13 cellular contexts compared by ENCODE assay signal in the genomic region with DNA sequence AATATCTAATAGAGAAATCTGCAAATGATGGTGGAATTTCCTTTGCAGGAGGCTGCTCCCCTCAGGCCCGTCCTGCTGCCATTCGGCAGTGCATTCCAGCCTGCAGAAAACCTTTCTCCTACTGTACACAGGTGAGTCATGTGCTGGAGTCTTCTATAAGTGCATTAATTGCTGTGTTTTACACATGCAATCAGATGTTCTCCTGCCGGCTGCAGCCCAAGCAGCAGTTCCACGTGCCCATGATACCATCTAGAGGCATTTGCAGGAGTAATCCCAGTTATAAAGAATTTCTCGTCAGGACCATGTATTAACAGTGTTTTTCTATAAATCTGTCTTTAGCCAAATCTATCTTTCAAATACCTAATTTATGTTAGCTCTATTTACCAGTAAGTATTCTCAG.
A peak's percentile ranks its signal among the peaks of the same experiment; 100 is the strongest.
DNase-seq lines count a peak whose midpoint lies in the region; ATAC-seq and TF ChIP-seq lines count a peak whose summit lies in the region.
"Had no signal": no experiment of that assay in that cellular context is flagged by ENCODE, and none has a peak within 500 bp of the region (broad histone marks: within the 10 kb centered on the region; RNA-seq: fewer than 3 reads in every experiment).

No MANE protein-coding gene starts in this region.

- 25 to 36% methylated on average over 5 of the region's 5 CpGs for WGBS in esophagus squamous epithelium, 2 donors

- no peaks in the 10 kb centered on the region for H3K79me2 ChIP-seq in osteoblast (ENCODE audit: insufficient read depth, low read length)

- peaks cover 0 to 6% (median 0%) of the 10 kb centered on the region in 3 donors for H3K4me1 ChIP-seq in esophagus squamous epithelium
- no peaks in the 10 kb centered on the region for H3K4me1 ChIP-seq in osteoblast (ENCODE audit: insufficient read depth, low read length)
- H3K4me1 ChIP-seq: BLaER1, stomach had no signal

- intact Hi-C loops in esophagus squamous epithelium (cut with DNase I): no loop called here

- H3K27me3 ChIP-seq in esophagus squamous epithelium (no peaks in the 10 kb centered on the region), osteoblast (ENCODE audit: insufficient read depth, low read length) (no peaks in the 10 kb centered on the region)
- H3K27me3 ChIP-seq: BLaER1, stomach had no signal

- no peak for TF ChIP-seq POLR2A in esophagus squamous epithelium (IDR thresholded peaks at IDR 0.05)

- H2AFZ ChIP-seq in osteoblast (ENCODE audit: low read length): no peak overlapping the region

- in situ Hi-C loops in GM13977 (cut with MboI; ENCODE audit: low pct_unique_long_range_greater_than_20kb, low sequenced_read_pairs, unreplicated experiment): no loop called here

- ATAC-seq in GM21447 (IDR thresholded peaks at IDR 0.05; ENCODE audit: unreplicated experiment): no peak
- ATAC-seq: left ventricle myocardium superior, T-cell had no signal

- TF ChIP-seq CTCF in GM13977 (IDR thresholded peaks at IDR 0.05; ENCODE audit: extremely low read depth, insufficient read depth, missing control alignments) (peak; percentile 1), esophagus squamous epithelium (IDR thresholded peaks at IDR 0.05) (peak in 4 of 6 experiments; percentile 10 to 37 (median 17)), osteoblast (IDR thresholded peaks at IDR 0.05; ENCODE audit: extremely low read depth, low read depth, low read length) (no peak)

- DNase-seq in A172 (ENCODE audit: low spot score): peak; percentile 17
- DNase-seq in GM13977 (ENCODE audit: low spot score): no peak
- DNase-seq in NCI-H524 (lab: John Stamatoyannopoulos, UW): peak; percentile 37 to 80
- DNase-seq in esophagus squamous epithelium (lab: John Stamatoyannopoulos, UW): no peak
- DNase-seq in HCEC 1CT: no peak
- no peak for DNase-seq in osteoblast (ENCODE audit: insufficient read length, low spot score, missing footprints)
- DNase-seq in activated CD4-positive, alpha-beta T cell treated with anti-CD3 and anti-CD28 coated beads, Interleukin-2, amount 50 U/mL, for 48 hours: no peak
- DNase-seq: activated T-cell treated with anti-CD3 and anti-CD28 coated beads, Interleukin-2, amount 50 U/mL, for 48 hours; left ventricle myocardium superior; stomach; T-cell had no signal

- H4K20me1 ChIP-seq in osteoblast (ENCODE audit: insufficient read depth, low read length): no peaks in the 10 kb centered on the region
- H4K20me1 ChIP-seq: BLaER1 had no signal

- no peak overlapping the region for H3K4me2 ChIP-seq in osteoblast (ENCODE audit: insufficient read depth, low read length)
- H3K4me2 ChIP-seq: BLaER1 had no signal

- H3K4me3 ChIP-seq in esophagus squamous epithelium (no peak overlapping the region), osteoblast (ENCODE audit: insufficient read depth, low read length) (no peak overlapping the region)
- H3K4me3 ChIP-seq: BLaER1, stomach had no signal

- H3K36me3 ChIP-seq in esophagus squamous epithelium (no peaks in the 10 kb centered on the region), osteoblast (ENCODE audit: insufficient read depth, low read length) (no peaks in the 10 kb centered on the region)
- H3K36me3 ChIP-seq: BLaER1, stomach had no signal

- no peaks in the 10 kb centered on the region for H3K9me3 ChIP-seq in esophagus squamous epithelium
- H3K9me3 ChIP-seq in osteoblast (ENCODE audit: low read depth, low read length): peaks cover 2% of the 10 kb centered on the region

- H3K27ac ChIP-seq in esophagus squamous epithelium (no peak overlapping the region), osteoblast (ENCODE audit: low read depth, low read length) (no peak overlapping the region)
- H3K27ac ChIP-seq: BLaER1, stomach had no signal

Comparison
In these comparisons a context has a peak if more than half of its experiments do, and no peak if none do; other contexts are left out.
1. DNase-seq: peak in A172 (single experiment) and NCI-H524 (2 of 2); none in GM13977 (single experiment), esophagus squamous epithelium (single experiment), HCEC 1CT (single experiment), osteoblast (single experiment) and activated CD4-positive, alpha-beta T cell treated with anti-CD3 and anti-CD28 coated beads, Interleukin-2, amount 50 U/mL, for 48 hours (0 of 2).